ENCODE assay signal across 24 cellular contexts in the genomic region with DNA sequence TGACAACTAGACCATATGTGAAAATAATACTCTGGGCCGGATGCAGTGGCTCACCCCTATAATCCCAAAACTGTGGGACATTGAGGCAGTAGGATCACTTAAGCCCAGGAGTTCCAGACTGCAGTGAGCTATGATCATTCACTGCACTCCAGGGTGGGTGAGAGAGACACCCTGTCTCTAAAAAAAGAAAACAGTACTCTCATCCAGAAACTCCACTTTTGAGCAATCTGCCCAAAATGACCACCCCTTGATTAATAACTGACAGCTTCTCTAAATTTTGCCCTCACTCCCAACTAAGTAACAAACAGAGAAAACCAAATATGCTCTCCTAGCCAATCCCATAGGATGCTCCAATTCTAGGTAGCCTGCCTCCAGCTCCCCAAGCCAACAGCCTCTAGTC.
DNase-seq lines count a peak whose midpoint lies in the region; FAIRE-seq and TF ChIP-seq lines count a peak whose summit lies in the region.
"Had no signal": no experiment of that assay in that cellular context is flagged by ENCODE, and none has a peak within 500 bp of the region (broad histone marks: within the 10 kb centered on the region; RNA-seq: fewer than 3 reads in every experiment).

No MANE protein-coding gene starts in this region.

- H2AFZ ChIP-seq in astrocyte (ENCODE audit: low read depth, low read length): no peak overlapping the region
- peak overlapping the region; percentile 37 for H2AFZ ChIP-seq in keratinocyte (ENCODE audit: control insufficient read depth, low read length)

- H3K4me1 Mint-ChIP-seq in MCF 10A (ENCODE audit: insufficient read depth, unreplicated experiment) (peaks cover 19% of the 10 kb centered on the region), astrocyte (ENCODE audit: low read depth, unreplicated experiment) (peaks cover 41% of the 10 kb centered on the region)
- H3K4me1 Mint-ChIP-seq: T-helper 17 cell had no signal

- peak overlapping the region; percentile 36 for H3K27ac Mint-ChIP-seq in MCF 10A (ENCODE audit: low read depth, unreplicated experiment)
- H3K27ac Mint-ChIP-seq in astrocyte (ENCODE audit: unreplicated experiment): peak overlapping the region; percentile 85
- H3K27ac Mint-ChIP-seq: nephron progenitor cell, T-helper 17 cell had no signal

- peak overlapping the region; percentile 74 for H3K4me2 ChIP-seq in astrocyte (ENCODE audit: low read length)
- H3K4me2 ChIP-seq in keratinocyte (ENCODE audit: control insufficient read depth, extremely low read depth, insufficient read depth, low read depth, low read length): peak overlapping the region; percentile 62

- H3K4me3 ChIP-seq in breast epithelium (no peak overlapping the region), astrocyte (ENCODE audit: insufficient read depth, low read depth, low read length) (peak overlapping the region; percentile 21), keratinocyte (ENCODE audit: control insufficient read depth in 2 of 3, extremely low read depth in 1 of 3, insufficient read depth in 2 of 3, low read depth in 1 of 3, low read length in 3 of 3) (peak overlapping the region; percentile 16 to 55 (median 43)), left ventricle myocardium inferior (no peak overlapping the region)
- H3K4me3 ChIP-seq: K562, SJCRH30, skin epidermis, stomach, transverse colon had no signal

- CTCF ChIA-PET in MCF 10A (lab: Yijun Ruan, JAX): interaction anchor here (0.6 to 2.6 kb wide), 6 partner anchors 94 to 1566 kb away, joined by 3 to 12 read pairs (median 6); no protein-coding TSS in a partner anchor

- H3K4me3 Mint-ChIP-seq in MCF 10A (ENCODE audit: unreplicated experiment) (no peak overlapping the region), astrocyte (ENCODE audit: unreplicated experiment) (no peak overlapping the region)
- H3K4me3 Mint-ChIP-seq: nephron progenitor cell, T-helper 17 cell had no signal

- H3K9me3 Mint-ChIP-seq in MCF 10A (ENCODE audit: unreplicated experiment) (no peaks in the 10 kb centered on the region), astrocyte (ENCODE audit: unreplicated experiment) (peaks cover 4% of the 10 kb centered on the region)
- H3K9me3 Mint-ChIP-seq: nephron progenitor cell had no signal

- FAIRE-seq in astrocyte (lab: Jason Lieb, UNC) (no peak), keratinocyte (lab: Jason Lieb, UNC) (peak; percentile 9)
- FAIRE-seq: K562 had no signal

- H3K9me3 ChIP-seq in breast epithelium: no peaks in the 10 kb centered on the region
- H3K9me3 ChIP-seq in astrocyte (ENCODE audit: insufficient read depth, low read depth, low read length): no peaks in the 10 kb centered on the region
- H3K9me3 ChIP-seq in keratinocyte (ENCODE audit: control insufficient read depth, low read depth, low read length): no peaks in the 10 kb centered on the region
- no peaks in the 10 kb centered on the region for H3K9me3 ChIP-seq in left ventricle myocardium inferior (replicated peaks)
- H3K9me3 ChIP-seq: SJCRH30, stomach, transverse colon had no signal

- DNase-seq in MCF 10A (ENCODE audit: unreplicated experiment) (no peak), breast epithelium (ENCODE audit: low spot score in 2 of 2) (no peak), astrocyte (ENCODE audit: low read depth) (no peak), keratinocyte (ENCODE audit: low read depth, low spot score) (no peak), caudate nucleus (lab: John Stamatoyannopoulos, UW) (no peak), left ventricle myocardium inferior (no peak), retina (no peak), NCI-H146 treated with DMSO at 0.1 percent for 48 hours (lab: John Stamatoyannopoulos, UW; ENCODE audit: unreplicated experiment) (no peak)
- DNase-seq: activated CD4-positive, alpha-beta T cell treated with anti-CD3 and anti-CD28 coated beads, Interleukin-2, amount 50 U/mL, for 4 hours; activated gamma-delta T cell; central memory CD4-positive, alpha-beta T cell; erythroblast; NCI-H187 treated with DMSO at 0.1 percent for 48 hours; NCI-H82; nephron progenitor cell; posterior cingulate gyrus; SJCRH30; stomach; T-helper 17 cell; transverse colon; WERI-Rb-1 had no signal

- H3K36me3 ChIP-seq in breast epithelium: no peaks in the 10 kb centered on the region
- no peaks in the 10 kb centered on the region for H3K36me3 ChIP-seq in astrocyte (ENCODE audit: insufficient read depth, low read length)
- peaks cover 0 to 12% of the 10 kb centered on the region in 2 experiments for H3K36me3 ChIP-seq in keratinocyte (ENCODE audit: control insufficient read depth in 2 of 2, extremely low read depth in 1 of 2, insufficient read depth in 2 of 2, low read length in 2 of 2)
- no peaks in the 10 kb centered on the region for H3K36me3 ChIP-seq in left ventricle myocardium inferior
- H3K36me3 ChIP-seq: SJCRH30, stomach, transverse colon, WERI-Rb-1 had no signal

- no peaks in the 10 kb centered on the region for H3K27me3 ChIP-seq in breast epithelium
- no peaks in the 10 kb centered on the region for H3K27me3 ChIP-seq in astrocyte (ENCODE audit: insufficient read depth, low read length)
- no peaks in the 10 kb centered on the region for H3K27me3 ChIP-seq in keratinocyte (ENCODE audit: control insufficient read depth, extremely low read depth, insufficient read depth, low read length)
- no peaks in the 10 kb centered on the region for H3K27me3 ChIP-seq in left ventricle myocardium inferior (ENCODE audit: low read depth)
- H3K27me3 ChIP-seq: SJCRH30, stomach, transverse colon had no signal

- dilution Hi-C loops in keratinocyte (cut with MboI; ENCODE audit: extremely low pct_ligation_motif_present, low sequenced_read_pairs): no loop called here

- no peaks in the 10 kb centered on the region for H3K36me3 Mint-ChIP-seq in MCF 10A (ENCODE audit: insufficient read depth, unreplicated experiment)
- H3K36me3 Mint-ChIP-seq in astrocyte (ENCODE audit: low read depth, unreplicated experiment): peaks cover 5% of the 10 kb centered on the region

- no peak for TF ChIP-seq POLR2A in breast epithelium (IDR thresholded peaks at IDR 0.05)

- H4K20me1 ChIP-seq in astrocyte (ENCODE audit: insufficient read depth, low read length) (no peaks in the 10 kb centered on the region), keratinocyte (ENCODE audit: control insufficient read depth, extremely low read depth, insufficient read depth, low read length) (no peaks in the 10 kb centered on the region)

- no peaks in the 10 kb centered on the region for H3K9me1 ChIP-seq in keratinocyte (ENCODE audit: control insufficient read depth, extremely low read depth, insufficient read depth, low read length)

- no TSS peak for BruUV-seq in MCF 10A (replicated peaks; lab: Mats Ljungman, UMichigan)

- peak overlapping the region; percentile 71 for H3K9ac ChIP-seq in astrocyte (ENCODE audit: low read length)
- H3K9ac ChIP-seq in keratinocyte (ENCODE audit: control insufficient read depth, extremely low read depth, insufficient read depth, low read length): peak overlapping the region; percentile 67

- H3K27me3 Mint-ChIP-seq in MCF 10A (ENCODE audit: insufficient read depth, unreplicated experiment) (no peaks in the 10 kb centered on the region), astrocyte (ENCODE audit: low read depth, unreplicated experiment) (no peaks in the 10 kb centered on the region)

- H3K79me2 ChIP-seq in astrocyte (ENCODE audit: insufficient read depth, low read length) (peaks cover 2% of the 10 kb centered on the region), keratinocyte (ENCODE audit: control insufficient read depth, insufficient read depth, low read length) (no peaks in the 10 kb centered on the region)

- H3K4me1 ChIP-seq in breast epithelium (no peaks in the 10 kb centered on the region), astrocyte (ENCODE audit: insufficient read depth, low read length) (peaks cover 36% of the 10 kb centered on the region), keratinocyte (ENCODE audit: control insufficient read depth, extremely low read depth, insufficient read depth, low read length) (peaks cover 31% of the 10 kb centered on the region), left ventricle myocardium inferior (peaks cover 39% of the 10 kb centered on the region)

- intact Hi-C loops in MCF 10A (cut with micrococcal nuclease): no loop called here
- intact Hi-C loops in breast epithelium (cut with DNase I; ENCODE audit: low total_unique reads): loop anchor here (10.0 kb wide), 1 partner anchor 109 kb away; no protein-coding TSS in a partner anchor
- intact Hi-C loops in left ventricle myocardium inferior (cut with micrococcal nuclease): loop anchor here (10.0 kb wide), 1 partner anchor 99 kb away; no protein-coding TSS in a partner anchor

- TF ChIP-seq CTCF in MCF 10A (IDR thresholded peaks at IDR 0.05; ENCODE audit: unreplicated experiment) (no peak), breast epithelium (IDR thresholded peaks at IDR 0.05) (no peak), astrocyte (IDR thresholded peaks at IDR 0.05; ENCODE audit: insufficient read depth, low read depth, low read length) (no peak), keratinocyte (optimal IDR thresholded peaks at IDR 0.05 in 1 of 3, IDR thresholded peaks at IDR 0.05 in 1 of 3, conservative IDR thresholded peaks at IDR 0.05 in 1 of 3; ENCODE audit: extremely low read depth in 1 of 3, insufficient read depth in 2 of 3, low read length in 3 of 3) (no peak), left ventricle myocardium inferior (IDR thresholded peaks at IDR 0.05; ENCODE audit: borderline replicate concordance) (no peak)

- POLR2A ChIA-PET in MCF 10A (lab: Yijun Ruan, JAX): interaction anchor here (0.6 to 2.1 kb wide), 8 partner anchors 16 to 988 kb away, joined by 3 to 7 read pairs (median 4); no protein-coding TSS in a partner anchor

- H3K27ac ChIP-seq in breast epithelium (no peak overlapping the region), astrocyte (ENCODE audit: low read depth, low read length) (peak overlapping the region; percentile 84), keratinocyte (ENCODE audit: control insufficient read depth, insufficient read depth, low read length) (peak overlapping the region; percentile 53), caudate nucleus (ENCODE audit: low read depth, low read length) (no peak overlapping the region), left ventricle myocardium inferior (replicated peaks) (no peak overlapping the region)
- H3K27ac ChIP-seq: 22Rv1, SJCRH30, stomach, transverse colon, WERI-Rb-1 had no signal

Comparison
In these comparisons a context has a peak if more than half of its experiments do, and no peak if none do; other contexts are left out.
1. H3K27ac ChIP-seq: peak in astrocyte (single experiment) and keratinocyte (single experiment); none in breast epithelium (0 of 2), caudate nucleus (single experiment) and left ventricle myocardium inferior (single experiment).
2. H3K4me3 ChIP-seq: peak in astrocyte (single experiment) and keratinocyte (3 of 3); none in breast epithelium (0 of 3) and left ventricle myocardium inferior (single experiment).